8 cellular contexts compared by ENCODE assay signal in genomic region chr10:79316671-79317431, GRCh38. TPM values are rescaled to one million over a fixed set of nuclear protein-coding genes. Genes with fewer than 3 reads are reported as not detected.
A peak's percentile ranks its signal among the peaks of the same experiment; 100 is the strongest.
DNase-seq lines count a peak whose midpoint lies in the region; ATAC-seq lines count a peak whose summit lies in the region.

No MANE protein-coding gene starts in this region.

- peaks cover 21% of the 10 kb centered on the region for H3K36me3 Mint-ChIP-seq in activated CD8-positive, alpha-beta memory T cell treated with anti-CD3 and anti-CD28 coated beads, Interleukin-2, amount 10 ng/mL, durations not matched to agents 7 days and 5 days
- H3K36me3 Mint-ChIP-seq in naive thymus-derived CD4-positive, alpha-beta T cell = peaks cover 4 to 35% (median 8%) of the 10 kb centered on the region in 5 donors

- CTCF ChIA-PET in activated CD8-positive, alpha-beta memory T cell treated with anti-CD3 and anti-CD28 coated beads, Interleukin-2, amount 10 ng/mL, durations not matched to agents 7 days and 5 days (lab: Charles Lee) = interaction anchor here (0.5 to 13.5 kb wide), 16 partner anchors 11 to 115 kb away, joined by 3 to 171 read pairs (median 4); partner anchors contain the start of gene PPIF
- CTCF ChIA-PET in naive thymus-derived CD4-positive, alpha-beta T cell (lab: Charles Lee) = interaction anchor here (0.7 to 1.1 kb wide), 2 partner anchors 29 to 114 kb away, joined by 4 read pairs; no protein-coding TSS in a partner anchor

- peak; percentile 33 for DNase-seq in DMS53 (lab: John Stamatoyannopoulos, UW)
- no peak for DNase-seq in DMS53 treated with DMSO at 0.1 percent for 48 hours (lab: John Stamatoyannopoulos, UW; ENCODE audit: unreplicated experiment)
- peak; percentile 74 for DNase-seq in activated CD8-positive, alpha-beta memory T cell treated with anti-CD3 and anti-CD28 coated beads, Interleukin-2, amount 10 ng/mL, durations not matched to agents 7 days and 5 days
- DNase-seq in naive thymus-derived CD4-positive, alpha-beta T cell = peak in 1 of 9 donors; percentile 12
- DNase-seq in SKM-1 (lab: John Stamatoyannopoulos, UW; ENCODE audit: unreplicated experiment) = no peak
- no peak for DNase-seq in foreskin melanocyte

- H3K27me3 ChIP-seq in HUES64 (ENCODE audit: insufficient read depth, low read length) = no peaks in the 10 kb centered on the region
- H3K27me3 ChIP-seq in naive thymus-derived CD4-positive, alpha-beta T cell (ENCODE audit: control insufficient read depth in 2 of 2, insufficient read depth in 2 of 2, low read length in 2 of 2) = no peaks in the 10 kb centered on the region

- H3K9me3 ChIP-seq in HUES64 (ENCODE audit: insufficient read depth, low read depth, low read length) = no peaks in the 10 kb centered on the region
- no peaks in the 10 kb centered on the region for H3K9me3 ChIP-seq in naive thymus-derived CD4-positive, alpha-beta T cell (ENCODE audit: control insufficient read depth in 2 of 3, low read length in 3 of 3)

- 0 out of 2 replicates have a peak overlapping the region, but pooled peaks have one; percentile 60 for H3K27ac ChIP-seq in HUES64 (ENCODE audit: low read depth, low read length)
- H3K27ac ChIP-seq in naive thymus-derived CD4-positive, alpha-beta T cell (ENCODE audit: low read depth, low read length) = no peak overlapping the region

- POLR2A ChIA-PET in naive thymus-derived CD4-positive, alpha-beta T cell (lab: Charles Lee) = interaction anchor here (1.4 to 1.9 kb wide), 3 partner anchors 30 to 32 kb away, joined by 4 to 7 read pairs (median 6); no protein-coding TSS in a partner anchor

- peak overlapping the region; percentile 94 for H3K27ac Mint-ChIP-seq in activated CD8-positive, alpha-beta memory T cell treated with anti-CD3 and anti-CD28 coated beads, Interleukin-2, amount 10 ng/mL, durations not matched to agents 7 days and 5 days
- H3K27ac Mint-ChIP-seq in naive thymus-derived CD4-positive, alpha-beta T cell = peak overlapping the region in 6 of 9 donors; percentile 31 to 95 (median 88)

- intact Hi-C loops in naive thymus-derived CD4-positive, alpha-beta T cell (cut with micrococcal nuclease) = loop anchor here (1.0 to 2.0 kb wide), 6 partner anchors 14 to 74 kb away; partner anchors contain the start of gene PPIF (in 1 of the 2)

- H3K4me3 ChIP-seq in HUES64 (ENCODE audit: low read length) = no peak overlapping the region
- peak overlapping the region; percentile 9 for H3K4me3 ChIP-seq in naive thymus-derived CD4-positive, alpha-beta T cell (ENCODE audit: low read length)

- peaks cover 60% of the 10 kb centered on the region for H3K4me1 Mint-ChIP-seq in activated CD8-positive, alpha-beta memory T cell treated with anti-CD3 and anti-CD28 coated beads, Interleukin-2, amount 10 ng/mL, durations not matched to agents 7 days and 5 days
- H3K4me1 Mint-ChIP-seq in naive thymus-derived CD4-positive, alpha-beta T cell = peaks cover 53 to 62% (median 60%) of the 10 kb centered on the region in 7 donors

- H3K4me3 Mint-ChIP-seq in activated CD8-positive, alpha-beta memory T cell treated with anti-CD3 and anti-CD28 coated beads, Interleukin-2, amount 10 ng/mL, durations not matched to agents 7 days and 5 days = peak overlapping the region; percentile 74
- peak overlapping the region in 9 of 10 donors; percentile 32 to 86 (median 65) for H3K4me3 Mint-ChIP-seq in naive thymus-derived CD4-positive, alpha-beta T cell

- H3K9me3 Mint-ChIP-seq in activated CD8-positive, alpha-beta memory T cell treated with anti-CD3 and anti-CD28 coated beads, Interleukin-2, amount 10 ng/mL, durations not matched to agents 7 days and 5 days (ENCODE audit: low read depth) = peaks cover 6% of the 10 kb centered on the region
- peaks cover 0 to 15% (median 6%) of the 10 kb centered on the region in 11 donors for H3K9me3 Mint-ChIP-seq in naive thymus-derived CD4-positive, alpha-beta T cell

- H3K9ac ChIP-seq in HUES64 (ENCODE audit: low read depth, low read length) = no peak overlapping the region

- WGBS in HUES64 = 72% methylated on average over 13 of the region's 13 CpGs

- no peaks in the 10 kb centered on the region for H3K27me3 Mint-ChIP-seq in activated CD8-positive, alpha-beta memory T cell treated with anti-CD3 and anti-CD28 coated beads, Interleukin-2, amount 10 ng/mL, durations not matched to agents 7 days and 5 days
- H3K27me3 Mint-ChIP-seq in naive thymus-derived CD4-positive, alpha-beta T cell = peaks cover 0 to 4% (median 0%) of the 10 kb centered on the region in 5 donors

- peaks cover 18% of the 10 kb centered on the region for H3K4me1 ChIP-seq in HUES64 (ENCODE audit: insufficient read depth, low read length)
- peaks cover 39 to 54% of the 10 kb centered on the region in 2 donors for H3K4me1 ChIP-seq in naive thymus-derived CD4-positive, alpha-beta T cell (ENCODE audit: control insufficient read depth in 2 of 2, insufficient read depth in 2 of 2, low read length in 2 of 2)

- ATAC-seq in GM21528 (IDR thresholded peaks at IDR 0.05; ENCODE audit: low FRiP score, unreplicated experiment) = peak; percentile 58
- ATAC-seq in activated CD8-positive, alpha-beta memory T cell treated with anti-CD3 and anti-CD28 coated beads, Interleukin-2, amount 10 ng/mL, durations not matched to agents 7 days and 5 days = peak; percentile 69
- peak; percentile 13 for ATAC-seq in naive thymus-derived CD4-positive, alpha-beta T cell

- H3K36me3 ChIP-seq in HUES64 (ENCODE audit: insufficient read depth, low read length) = peaks cover 19% of the 10 kb centered on the region
- H3K36me3 ChIP-seq in naive thymus-derived CD4-positive, alpha-beta T cell (ENCODE audit: control insufficient read depth in 2 of 3, insufficient read depth in 3 of 3, low read length in 3 of 3) = no peaks in the 10 kb centered on the region

RNA-seq across cellular contexts. Expression of gene PPIF, which starts 30.4 kb away (rescaled TPM):
- polyA plus RNA-seq in HUES64 (2013, experiment 1 of 2) = 73.0 TPM
- 70.4 TPM for polyA plus RNA-seq in HUES64 (2013, experiment 2 of 2)
- total RNA-seq in activated CD8-positive, alpha-beta memory T cell treated with anti-CD3 and anti-CD28 coated beads, Interleukin-2, amount 10 ng/mL, durations not matched to agents 7 days and 5 days = 100 to 1,000 TPM; 119 to 144 TPM
- 100 to 1,000 TPM in 1 of 5 experiments, 10 to 100 TPM in 4; 20.6 to 192 (median 73.3) TPM for total RNA-seq in naive thymus-derived CD4-positive, alpha-beta T cell
- 10 to 100 TPM in 1 of 2 donors, 1 to 10 TPM in 1; 8.7 to 12.9 TPM for polyA plus RNA-seq in naive thymus-derived CD4-positive, alpha-beta T cell

Comparison
In these comparisons a context has a peak if more than half of its experiments do, and no peak if none do; other contexts are left out.
1. DNase-seq: peak in DMS53 (single experiment) and activated CD8-positive, alpha-beta memory T cell treated with anti-CD3 and anti-CD28 coated beads, Interleukin-2, amount 10 ng/mL, durations not matched to agents 7 days and 5 days (single experiment); none in DMS53 treated with DMSO at 0.1 percent for 48 hours (single experiment), SKM-1 (single experiment) and foreskin melanocyte (single experiment).
2. ATAC-seq: peak in every context shown above with its lines; median percentile 69 in activated CD8-positive, alpha-beta memory T cell treated with anti-CD3 and anti-CD28 coated beads, Interleukin-2, amount 10 ng/mL, durations not matched to agents 7 days and 5 days; 58 in GM21528; 13 in naive thymus-derived CD4-positive, alpha-beta T cell.